ENCODE assay signal across 1 cellular context in genomic region chr4:94758141-94758699, GRCh38.
TF ChIP-seq lines count a peak whose summit lies in the region.

No MANE protein-coding gene starts in this region.

TF ChIP-seq in GM23338, 12 proteins besides CTCF, POLR2A, EP300 and RAD21 (continued from another document):
- no peak for TF ChIP-seq ZNF462 (CRISPR knock-in tag; IDR thresholded peaks at IDR 0.05)
- TF ChIP-seq EZH2phosphoT487 (IDR thresholded peaks at IDR 0.05; ENCODE audit: unreplicated experiment), result no peak
- no peak for TF ChIP-seq STAT1 (IDR thresholded peaks at IDR 0.05; ENCODE audit: unreplicated experiment)
- no peak for TF ChIP-seq ZNF114 (CRISPR knock-in tag; IDR thresholded peaks at IDR 0.05)
- no peak for TF ChIP-seq ZNF331 (CRISPR knock-in tag; IDR thresholded peaks at IDR 0.05; ENCODE audit: low read depth)
- no peak for TF ChIP-seq CREB1 (CRISPR knock-in tag; IDR thresholded peaks at IDR 0.05; ENCODE audit: low read depth)
- no peak for TF ChIP-seq POLR2AphosphoS5 (IDR thresholded peaks at IDR 0.05; ENCODE audit: low read depth)
- TF ChIP-seq ETS1 (IDR thresholded peaks at IDR 0.05), result no peak
- no peak for TF ChIP-seq EZH2 (IDR thresholded peaks at IDR 0.05; ENCODE audit: low read depth, unreplicated experiment)
- no peak for TF ChIP-seq REST (IDR thresholded peaks at IDR 0.05; ENCODE audit: unreplicated experiment)
- TF ChIP-seq NANOG (IDR thresholded peaks at IDR 0.05; ENCODE audit: borderline replicate concordance), result no peak
